Comparison of ENCODE assay signal across 14 cellular contexts in the genomic region with DNA sequence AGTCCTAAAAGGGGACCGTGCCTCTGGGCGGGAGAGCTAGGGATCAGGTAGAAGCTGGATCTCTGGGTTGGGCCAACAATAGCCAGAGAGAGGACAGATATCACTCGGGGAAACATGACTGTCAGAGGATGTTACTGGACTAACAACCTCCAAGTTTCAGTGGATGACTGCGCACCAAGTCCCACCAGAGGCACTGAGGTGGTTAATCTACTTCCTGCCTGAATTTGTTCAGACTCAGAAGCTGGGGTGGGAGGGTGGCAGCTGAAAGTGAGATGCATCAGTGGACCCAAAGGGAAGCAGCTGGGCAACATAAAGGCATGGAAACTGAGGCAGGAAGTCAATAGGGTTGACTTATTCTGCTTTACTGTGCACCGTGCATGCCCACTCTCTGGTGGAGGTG.
A peak's percentile ranks its signal among the peaks of the same experiment; 100 is the strongest.
DNase-seq lines count a peak whose midpoint lies in the region; ATAC-seq, FAIRE-seq and TF ChIP-seq lines count a peak whose summit lies in the region.
"Had no signal": no experiment of that assay in that cellular context is flagged by ENCODE, and none has a peak within 500 bp of the region (broad histone marks: within the 10 kb centered on the region; RNA-seq: fewer than 3 reads in every experiment).

No MANE protein-coding gene starts in this region.

- H3K27me3 ChIP-seq in mesendoderm (ENCODE audit: insufficient read depth, low read length, poor library complexity) (no peaks in the 10 kb centered on the region), Karpas-422 (ENCODE audit: low read length) (no peaks in the 10 kb centered on the region)

- H3K18ac ChIP-seq in mesendoderm (ENCODE audit: low read length) = peak overlapping the region; percentile 6

- no peak overlapping the region for H3K4ac ChIP-seq in mesendoderm (ENCODE audit: low read depth, low read length)

- H3K79me1 ChIP-seq in mesendoderm (ENCODE audit: low read length) = no peaks in the 10 kb centered on the region

- no peak for TF ChIP-seq CTCF in lower leg skin (IDR thresholded peaks at IDR 0.05)

- intact Hi-C loops in lower leg skin (cut with DNase I; ENCODE audit: low total_unique reads) = no loop called here

- DNase-seq in GM18507 (ENCODE audit: extremely low spot score, insufficient read length, low read depth) (no peak), mesendoderm (no peak), germinal center (ENCODE audit: low spot score) (no peak), lower leg skin (ENCODE audit: low spot score in 2 of 2) (no peak), NCI-H524 (lab: John Stamatoyannopoulos, UW) (no peak), Karpas-422 (no peak)
- DNase-seq: activated CD4-positive, alpha-beta T cell treated with anti-CD3 and anti-CD28 coated beads for 4 hours; hippocampal formation; Right ventricle myocardium superior had no signal

- H3K9ac ChIP-seq in mesendoderm (ENCODE audit: low read length) (no peak overlapping the region), Karpas-422 (ENCODE audit: low read length) (no peak overlapping the region)

- no peak overlapping the region for H2BK120ac ChIP-seq in mesendoderm (ENCODE audit: low read depth, low read length)

- no peak overlapping the region for H3K4me3 ChIP-seq in mesendoderm (ENCODE audit: low read length)
- H3K4me3 ChIP-seq in lower leg skin (ENCODE audit: low read depth, poor library complexity, severe bottlenecking) = no peak overlapping the region
- H3K4me3 ChIP-seq in Karpas-422 (ENCODE audit: low read length) = no peak overlapping the region
- H3K4me3 ChIP-seq: K562 had no signal

- H2BK15ac ChIP-seq in mesendoderm (replicated peaks; ENCODE audit: low read depth) = no peak overlapping the region

- no peaks in the 10 kb centered on the region for H3K9me3 ChIP-seq in Karpas-422 (ENCODE audit: low read length)

- H3K23ac ChIP-seq in mesendoderm (ENCODE audit: low read length) = no peak overlapping the region

- FAIRE-seq in GM18507 (lab: Jason Lieb, UNC) = peak; percentile 62
- FAIRE-seq: astrocyte, D721Med, K562 had no signal

- no peak overlapping the region for H4K5ac ChIP-seq in mesendoderm (ENCODE audit: low read length)

- peaks cover 15% of the 10 kb centered on the region for H3K4me1 ChIP-seq in mesendoderm (ENCODE audit: control insufficient read depth, low read depth, low read length)
- no peaks in the 10 kb centered on the region for H3K4me1 ChIP-seq in Karpas-422 (ENCODE audit: low read length)

- H3K36me3 ChIP-seq in mesendoderm (ENCODE audit: control insufficient read depth, insufficient read depth, low read length) (no peaks in the 10 kb centered on the region), Karpas-422 (ENCODE audit: insufficient read depth, low read length) (no peaks in the 10 kb centered on the region)

- no peak overlapping the region for H2BK5ac ChIP-seq in mesendoderm (ENCODE audit: low read length)

- no peak overlapping the region for H4K8ac ChIP-seq in mesendoderm (ENCODE audit: low read depth, low read length)

- no peaks in the 10 kb centered on the region for H4K20me1 ChIP-seq in Karpas-422 (ENCODE audit: insufficient read depth, low read depth, low read length)

- H3K4me2 ChIP-seq in mesendoderm (ENCODE audit: low read length) (no peak overlapping the region), Karpas-422 (ENCODE audit: low read depth, low read length, poor library complexity, severe bottlenecking) (no peak overlapping the region)

- no peak overlapping the region for H2AFZ ChIP-seq in Karpas-422 (ENCODE audit: low read length)

- ATAC-seq in GM21381 (IDR thresholded peaks at IDR 0.05; ENCODE audit: unreplicated experiment) (peak; percentile 64), HG03460 (IDR thresholded peaks at IDR 0.05; ENCODE audit: unreplicated experiment) (peak; percentile 77)
- ATAC-seq: K562 had no signal

- H3K56ac ChIP-seq in mesendoderm (ENCODE audit: low read length) = peak overlapping the region; percentile 63

- H3K27ac ChIP-seq in mesendoderm (ENCODE audit: low read depth, low read length) (no peak overlapping the region), Karpas-422 (ENCODE audit: low read length) (no peak overlapping the region)

- peak overlapping the region; percentile 95 for H2AK5ac ChIP-seq in mesendoderm (ENCODE audit: low read length)

- H3K9me2 ChIP-seq in Karpas-422 (replicated peaks; ENCODE audit: insufficient read depth, low read length) = no peaks in the 10 kb centered on the region

- H3K79me2 ChIP-seq in mesendoderm (ENCODE audit: control insufficient read depth, insufficient read depth, low read length) (no peaks in the 10 kb centered on the region), Karpas-422 (ENCODE audit: low read length) (no peaks in the 10 kb centered on the region)

- no peak for TF ChIP-seq POLR2A in lower leg skin (IDR thresholded peaks at IDR 0.05)

- no CpG with 5 or more reads among the region's 5 CpGs for WGBS in mesendoderm (ENCODE audit: extremely low coverage, insufficient coverage, low lambda C conversion rate)
- WGBS in lower leg skin, 2 donors = 83 to 92% methylated on average over 5 of the region's 5 CpGs
